12 cellular contexts compared by ENCODE assay signal in genomic region chr18:58562999-58563667, GRCh38.
DNase-seq lines count a peak whose midpoint lies in the region; ATAC-seq and TF ChIP-seq lines count a peak whose summit lies in the region.
"Had no signal": no experiment of that assay in that cellular context is flagged by ENCODE, and none has a peak within 500 bp of the region (broad histone marks: within the 10 kb centered on the region; RNA-seq: fewer than 3 reads in every experiment).

No MANE protein-coding gene starts in this region.

- ATAC-seq in GM18868 (IDR thresholded peaks at IDR 0.05; ENCODE audit: unreplicated experiment) (peak; percentile 78), GM21825 (IDR thresholded peaks at IDR 0.05; ENCODE audit: unreplicated experiment) (peak; percentile 44), HG03442 (IDR thresholded peaks at IDR 0.05; ENCODE audit: unreplicated experiment) (peak; percentile 66)

- TF ChIP-seq CTCF in GM06990 (IDR thresholded peaks at IDR 0.05; ENCODE audit: insufficient read depth, low read length, poor library complexity, severe bottlenecking) = peak; percentile 12

- H3K4me3 ChIP-seq in GM06990 (replicated peaks; ENCODE audit: low read depth, low read length) = no peak overlapping the region
- H3K4me3 ChIP-seq: suprapubic skin had no signal

- peak; percentile 56 for DNase-seq in GM06990 (ENCODE audit: extremely low read depth, insufficient read length)
- no peak for DNase-seq in H4 (ENCODE audit: low spot score)
- DNase-seq in NCI-H526 (lab: John Stamatoyannopoulos, UW) = no peak
- no peak for DNase-seq in NCI-H345 treated with DMSO at 0.1 percent for 48 hours (lab: John Stamatoyannopoulos, UW; ENCODE audit: unreplicated experiment)
- no peak for DNase-seq in activated CD4-positive, alpha-beta T cell treated with anti-CD3 and anti-CD28 coated beads, Interleukin-2, amount 50 U/mL, for 48 hours
- DNase-seq: activated CD4-positive, alpha-beta T cell treated with anti-CD3 and anti-CD28 coated beads, Interleukin-2, amount 50 U/mL, for 4 hours; NCI-H2029 treated with DMSO at 0.1 percent for 48 hours; SIG-M5 had no signal

- H3K36me3 ChIP-seq in GM06990 (ENCODE audit: control insufficient read depth, insufficient read depth, low read length) = no peaks in the 10 kb centered on the region
- H3K36me3 ChIP-seq: suprapubic skin had no signal

- no peaks in the 10 kb centered on the region for H3K27me3 ChIP-seq in GM06990 (replicated peaks; ENCODE audit: control insufficient read depth, insufficient read depth, low read length)
- H3K27me3 ChIP-seq: suprapubic skin had no signal
